8 cellular contexts compared by ENCODE assay signal in genomic region chr7:131424219-131424822, GRCh38.
DNase-seq lines count a peak whose midpoint lies in the region; ATAC-seq and TF ChIP-seq lines count a peak whose summit lies in the region.

No MANE protein-coding gene starts in this region.

- peak; percentile 41 for DNase-seq in activated CD4-positive, alpha-beta T cell treated with anti-CD3 and anti-CD28 coated beads, Interleukin-2, amount 10 ng/mL, durations not matched to agents 7 days and 5 days
- no peak for DNase-seq in activated CD4-positive, alpha-beta T cell treated with anti-CD3 and anti-CD28 coated beads, Interleukin-2, amount 50 U/mL, for 4 hours
- DNase-seq in MV-4-11 (lab: John Stamatoyannopoulos, UW) = peak; percentile 31
- no peak for DNase-seq in T-helper 17 cell
- peak; percentile 63 for DNase-seq in fibroblast of villous mesenchyme (ENCODE audit: low read depth)
- DNase-seq in pons (ENCODE audit: low spot score) = peak; percentile 88

- no peak overlapping the region for H3K4me3 ChIP-seq in fibroblast of villous mesenchyme (ENCODE audit: low read depth, low read length)

- H3K4me3 Mint-ChIP-seq in activated CD4-positive, alpha-beta T cell treated with anti-CD3 and anti-CD28 coated beads, Interleukin-2, amount 10 ng/mL, durations not matched to agents 7 days and 5 days = no peak overlapping the region
- no peak overlapping the region for H3K4me3 Mint-ChIP-seq in T-helper 17 cell

- no peaks in the 10 kb centered on the region for H3K27me3 Mint-ChIP-seq in activated CD4-positive, alpha-beta T cell treated with anti-CD3 and anti-CD28 coated beads, Interleukin-2, amount 10 ng/mL, durations not matched to agents 7 days and 5 days
- H3K27me3 Mint-ChIP-seq in T-helper 17 cell = no peaks in the 10 kb centered on the region

- ATAC-seq in T-helper 17 cell = peak; percentile 90
- ATAC-seq in GM18907 (IDR thresholded peaks at IDR 0.05; ENCODE audit: unreplicated experiment) = no peak
- ATAC-seq in GM19463 (IDR thresholded peaks at IDR 0.05; ENCODE audit: unreplicated experiment) = no peak

- peaks cover 8% of the 10 kb centered on the region for H3K36me3 Mint-ChIP-seq in activated CD4-positive, alpha-beta T cell treated with anti-CD3 and anti-CD28 coated beads, Interleukin-2, amount 10 ng/mL, durations not matched to agents 7 days and 5 days (ENCODE audit: low read depth)
- H3K36me3 Mint-ChIP-seq in T-helper 17 cell (ENCODE audit: low read depth) = peaks cover 5% of the 10 kb centered on the region

- CTCF ChIA-PET in activated CD4-positive, alpha-beta T cell treated with anti-CD3 and anti-CD28 coated beads, Interleukin-2, amount 10 ng/mL, durations not matched to agents 7 days and 5 days (lab: Charles Lee) = interaction anchor here (0.9 kb wide), 1 partner anchor 15 kb away, joined by 3 read pairs; no protein-coding TSS in a partner anchor

- TF ChIP-seq CTCF in fibroblast of villous mesenchyme (IDR thresholded peaks at IDR 0.05; ENCODE audit: insufficient read depth, low read depth, low read length) = peak; percentile 53

- no peaks in the 10 kb centered on the region for H3K4me1 Mint-ChIP-seq in activated CD4-positive, alpha-beta T cell treated with anti-CD3 and anti-CD28 coated beads, Interleukin-2, amount 10 ng/mL, durations not matched to agents 7 days and 5 days
- peaks cover 12% of the 10 kb centered on the region for H3K4me1 Mint-ChIP-seq in T-helper 17 cell

- no peaks in the 10 kb centered on the region for H3K9me3 Mint-ChIP-seq in activated CD4-positive, alpha-beta T cell treated with anti-CD3 and anti-CD28 coated beads, Interleukin-2, amount 10 ng/mL, durations not matched to agents 7 days and 5 days

- H3K27ac Mint-ChIP-seq in activated CD4-positive, alpha-beta T cell treated with anti-CD3 and anti-CD28 coated beads, Interleukin-2, amount 10 ng/mL, durations not matched to agents 7 days and 5 days = no peak overlapping the region
- no peak overlapping the region for H3K27ac Mint-ChIP-seq in T-helper 17 cell

- no peaks in the 10 kb centered on the region for H3K9me3 ChIP-seq in T-helper 17 cell (ENCODE audit: control insufficient read depth, low read length, poor library complexity, severe bottlenecking)

- POLR2A ChIA-PET in activated CD4-positive, alpha-beta T cell treated with anti-CD3 and anti-CD28 coated beads, Interleukin-2, amount 10 ng/mL, durations not matched to agents 7 days and 5 days (lab: Charles Lee) = no interaction called here

Comparison
In these comparisons a context has a peak if more than half of its experiments do, and no peak if none do; other contexts are left out.
1. DNase-seq: peak in activated CD4-positive, alpha-beta T cell treated with anti-CD3 and anti-CD28 coated beads, Interleukin-2, amount 10 ng/mL, durations not matched to agents 7 days and 5 days (single experiment), MV-4-11 (single experiment), fibroblast of villous mesenchyme (single experiment) and pons (single experiment); none in activated CD4-positive, alpha-beta T cell treated with anti-CD3 and anti-CD28 coated beads, Interleukin-2, amount 50 U/mL, for 4 hours (0 of 2) and T-helper 17 cell (0 of 3).